In genomic region chr11:3423901-3424300, GRCh38 we compare ENCODE assay signal across 8 cellular contexts. TPM values are rescaled to one million over a fixed set of nuclear protein-coding genes. Genes with fewer than 3 reads are reported as not detected.
DNase-seq lines count a peak whose midpoint lies in the region; ATAC-seq, FAIRE-seq and TF ChIP-seq lines count a peak whose summit lies in the region.
"Not testable (repeated sequence)": the region's sequence is repeated elsewhere in the genome, so short reads cannot be mapped to it uniquely, and the experiment has no call there.

No MANE protein-coding gene starts in this region.

- H3K4me3 Mint-ChIP-seq in activated CD4-positive, alpha-beta T cell treated with anti-CD3 and anti-CD28 coated beads for 36 hours, result peak overlapping the region; percentile 83
- H3K4me3 Mint-ChIP-seq in naive thymus-derived CD8-positive, alpha-beta T cell, result peak overlapping the region; percentile 78 to 98 (median 94)

- DNase-seq in A549 (ENCODE audit: low read depth in 1 of 2, low spot score in 1 of 2); activated CD4-positive, alpha-beta T cell treated with anti-CD3 and anti-CD28 coated beads for 36 hours; ascending aorta (ENCODE audit: low spot score in 2 of 2); cardiac muscle cell (ENCODE audit: low read depth in 1 of 2, low spot score in 1 of 2); naive thymus-derived CD8-positive, alpha-beta T cell; spleen: not testable (repeated sequence)
- peak; percentile 69 for DNase-seq in NCI-H82 (lab: John Stamatoyannopoulos, UW)

- not testable (repeated sequence) for ATAC-seq in A549; activated CD4-positive, alpha-beta T cell treated with anti-CD3 and anti-CD28 coated beads for 36 hours; naive thymus-derived CD8-positive, alpha-beta T cell

- WGBS in A549 (ENCODE audit: missing lambda C conversion rate), result 35% methylated on average over 5 of the region's 6 CpGs
- WGBS in spleen, 5 donors, result 22 to 37% (median 34%) methylated on average over 6 of the region's 6 CpGs

- H3K36me3 Mint-ChIP-seq in activated CD4-positive, alpha-beta T cell treated with anti-CD3 and anti-CD28 coated beads for 36 hours (ENCODE audit: low read depth); naive thymus-derived CD8-positive, alpha-beta T cell: not testable (repeated sequence)

- H3K4me3 ChIP-seq in A549 (peak overlapping the region; percentile 58; the same call in 1 of the 3 replicates), ascending aorta (peak overlapping the region; percentile 70 to 71), cardiac muscle cell (peak overlapping the region; percentile 43), spleen (peak overlapping the region in 5 of 8 donors; percentile 62 to 82 (median 67))
- not testable (repeated sequence) for H3K4me3 ChIP-seq in HEK293 (ENCODE audit: low read depth, low read length)

- CTCF ChIA-PET in A549 (lab: Yijun Ruan, JAX); HEK293 (lab: Yijun Ruan, JAX); activated CD4-positive, alpha-beta T cell treated with anti-CD3 and anti-CD28 coated beads for 36 hours (lab: Charles Lee): not testable (repeated sequence)

- H3K9me3 ChIP-seq in A549; HEK293 (ENCODE audit: control insufficient read depth, insufficient read depth, low read depth, low read length); ascending aorta; cardiac muscle cell (ENCODE audit: low read depth); spleen: not testable (repeated sequence)

- not testable (repeated sequence) for FAIRE-seq in A549 (lab: Jason Lieb, UNC)

- H3K36me3 ChIP-seq in HEK293 (ENCODE audit: control insufficient read depth in 2 of 2, insufficient read depth in 1 of 2, low read length in 2 of 2); ascending aorta; cardiac muscle cell; spleen: not testable (repeated sequence)

- not testable (repeated sequence) for H3K9me3 Mint-ChIP-seq in activated CD4-positive, alpha-beta T cell treated with anti-CD3 and anti-CD28 coated beads for 36 hours (ENCODE audit: low read depth); naive thymus-derived CD8-positive, alpha-beta T cell

- peaks cover 15% of the 10 kb centered on the region for H3K4me1 Mint-ChIP-seq in activated CD4-positive, alpha-beta T cell treated with anti-CD3 and anti-CD28 coated beads for 36 hours
- peaks cover 5 to 17% (median 9%) of the 10 kb centered on the region in 4 donors for H3K4me1 Mint-ChIP-seq in naive thymus-derived CD8-positive, alpha-beta T cell

- TF ChIP-seq CTCF in A549 (IDR thresholded peaks at IDR 0.05); HEK293 (tag by site-specific recombination; IDR thresholded peaks at IDR 0.05); ascending aorta (IDR thresholded peaks at IDR 0.05); cardiac muscle cell (IDR thresholded peaks at IDR 0.05; ENCODE audit: low read depth, low read length); spleen (IDR thresholded peaks at IDR 0.05 in 8 of 11, conservative IDR thresholded peaks at IDR 0.05 in 3 of 11): not testable (repeated sequence)

- not testable (repeated sequence) for TF ChIP-seq RAD21 in A549 (conservative IDR thresholded peaks at IDR 0.05 in 1 of 2, IDR thresholded peaks at IDR 0.05 in 1 of 2)

- H3K27me3 Mint-ChIP-seq in activated CD4-positive, alpha-beta T cell treated with anti-CD3 and anti-CD28 coated beads for 36 hours; naive thymus-derived CD8-positive, alpha-beta T cell: not testable (repeated sequence)

- not testable (repeated sequence) for H3K27ac Mint-ChIP-seq in activated CD4-positive, alpha-beta T cell treated with anti-CD3 and anti-CD28 coated beads for 36 hours
- peak overlapping the region in 3 of 10 donors; percentile 36 to 94 (median 70) for H3K27ac Mint-ChIP-seq in naive thymus-derived CD8-positive, alpha-beta T cell

- not testable (repeated sequence) for H3K4me1 ChIP-seq in A549; HEK293 (ENCODE audit: control insufficient read depth, insufficient read depth, low read length); ascending aorta; cardiac muscle cell (ENCODE audit: low read depth)
- H3K4me1 ChIP-seq in spleen, result peaks cover 0 to 13% (median 8%) of the 10 kb centered on the region in 6 donors

- POLR2A ChIA-PET in A549 (lab: Yijun Ruan, JAX), result interaction anchor here (1.4 kb wide), 1 partner anchor 45 kb away, joined by 3 read pairs; the partner anchor contains the start of gene ZNF195
- POLR2A ChIA-PET in HEK293 (lab: Yijun Ruan, JAX), result not testable (repeated sequence)
- POLR2A ChIA-PET in activated CD4-positive, alpha-beta T cell treated with anti-CD3 and anti-CD28 coated beads for 36 hours (lab: Charles Lee), result interaction anchor here (0.5 to 1.1 kb wide), 2 partner anchors 45 to 437 kb away, joined by 4 to 5 read pairs; partner anchors contain the start of gene ZNF195
- POLR2A ChIA-PET in naive thymus-derived CD8-positive, alpha-beta T cell (lab: Charles Lee), result interaction anchor here (1.5 kb wide), 1 partner anchor 45 kb away, joined by 8 read pairs; the partner anchor contains the start of gene ZNF195

- not testable (repeated sequence) for TF ChIP-seq POLR2A in A549 (IDR thresholded peaks at IDR 0.05; ENCODE audit: low read length); spleen (IDR thresholded peaks at IDR 0.05)

- intact Hi-C loops in activated CD4-positive, alpha-beta T cell treated with anti-CD3 and anti-CD28 coated beads for 36 hours (cut with DNase I, micrococcal nuclease), result loop anchor here (2.0 to 5.0 kb wide), 7 partner anchors 45 to 1047 kb away; partner anchors contain the start of genes CD81 (in 1 of the 2), CDKN1C (in 1 of the 2), NUP98 (in 1 of the 2) and OSBPL5 (in 1 of the 2)
- intact Hi-C loops in ascending aorta (cut with DNase I), result loop anchor here (2.0 to 5.0 kb wide), 3 partner anchors 262 to 1023 kb away; partner anchors contain the start of genes NUP98 and TSSC4
- intact Hi-C loops in spleen (cut with DNase I; ENCODE audit: low total_unique reads), result not testable (repeated sequence)

- not testable (repeated sequence) for H3K27me3 ChIP-seq in ascending aorta; cardiac muscle cell; spleen (replicated peaks in 1 of 7)

- TF ChIP-seq EP300 in A549 (IDR thresholded peaks at IDR 0.05), result not testable (repeated sequence)

- not testable (repeated sequence) for H3K27ac ChIP-seq in A549; HEK293 (ENCODE audit: extremely low read depth, low read depth, low read length); cardiac muscle cell; spleen
- peak overlapping the region in 1 of 2 donors; percentile 90 for H3K27ac ChIP-seq in ascending aorta

- peak overlapping the region; percentile 85 for H3K4me2 ChIP-seq in A549

TF ChIP-seq in HEK293, 187 proteins besides CTCF, POLR2A, EP300 and RAD21:
- TF ChIP-seq PRDM10 (tag by site-specific recombination; IDR thresholded peaks at IDR 0.05), result peak; percentile 65
- peak; percentile 11; the same call in 1 of the 2 replicates for TF ChIP-seq GLIS2 (tag by site-specific recombination; IDR thresholded peaks at IDR 0.05)

RNA-seq across cellular contexts. Expression of gene ZNF195, which starts 45.0 kb away (rescaled TPM):
- polyA plus RNA-seq in A549 (2011; rRNA removed), result 30.1 and 30.9 TPM in 2 replicates
- polyA plus RNA-seq in A549 (2012; cell fraction: cytosol; rRNA removed), result 12.3 and 12.7 TPM in 2 replicates
- 21.7 and 25.3 TPM in 2 replicates for polyA plus RNA-seq in A549 (2012; cell fraction: nucleus; rRNA removed)
- polyA plus RNA-seq in A549 (2017; fragmentation: RNase III; extraction: RNeasy Plus Mini Kit Qiagen cat#74134 plus additional on column Dnase treatment), result 17.3 to 22.0 TPM (median 21.8 TPM) in 3 replicates
- polyA minus RNA-seq in A549 (2011; rRNA and poly(A)+ RNA removed), result 29.7 and 38.7 TPM in 2 replicates
- total RNA-seq in activated CD4-positive, alpha-beta T cell treated with anti-CD3 and anti-CD28 coated beads for 36 hours, result 10 to 100 TPM; 32.6 to 36.2 TPM
- 1.3 TPM for total RNA-seq in ascending aorta
- total RNA-seq in cardiac muscle cell, result 20.2 and 35.5 TPM in 2 replicates
- 35.1 TPM in 2 replicates for polyA plus RNA-seq in cardiac muscle cell
- 10 to 100 TPM; 43.4 to 46.0 TPM for total RNA-seq in naive thymus-derived CD8-positive, alpha-beta T cell
- 10 to 100 TPM; 17.0 to 24.0 (median 21.7) TPM for polyA plus RNA-seq in naive thymus-derived CD8-positive, alpha-beta T cell
- 10 to 100 TPM; 26.8 to 39.8 (median 31.6) TPM for total RNA-seq in spleen
- polyA plus RNA-seq in spleen, result 10 to 100 TPM; 15.3 to 21.3 (median 16.6) TPM
